ENCODE assay signal across 9 cellular contexts in the genomic region with DNA sequence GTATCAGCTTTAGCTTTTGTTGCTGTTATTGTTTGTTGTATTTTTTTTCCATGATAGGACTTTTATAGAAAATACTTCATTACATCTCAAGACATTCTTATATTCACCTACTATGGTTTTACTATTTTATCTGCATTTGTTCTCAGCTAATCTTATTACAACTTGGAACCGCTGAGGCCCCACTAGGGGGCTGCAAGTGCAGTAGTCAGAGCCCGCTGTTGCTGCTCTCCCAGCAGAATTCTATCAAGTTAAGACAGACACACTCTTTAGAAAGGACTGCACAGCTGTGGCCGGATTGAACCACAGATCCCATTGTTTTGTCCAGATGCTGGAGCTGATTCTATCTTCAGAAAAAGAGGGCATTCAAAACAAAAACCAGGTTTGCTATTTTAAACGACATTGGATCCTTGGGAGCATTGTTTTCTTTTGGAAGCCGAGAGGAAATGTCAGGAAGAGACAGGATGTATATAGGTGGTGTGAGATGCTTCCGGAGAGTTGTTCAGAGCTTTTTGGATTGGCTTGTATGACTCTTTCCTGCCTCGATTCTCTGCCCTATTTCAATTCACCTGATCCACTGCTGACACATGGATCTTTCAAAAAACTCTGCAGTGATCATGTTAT.
DNase-seq lines count a peak whose midpoint lies in the region; ATAC-seq and TF ChIP-seq lines count a peak whose summit lies in the region.
"Had no signal": no experiment of that assay in that cellular context is flagged by ENCODE, and none has a peak within 500 bp of the region (broad histone marks: within the 10 kb centered on the region; RNA-seq: fewer than 3 reads in every experiment).

No MANE protein-coding gene starts in this region.

- H3K4me1 ChIP-seq in endodermal cell (ENCODE audit: control insufficient read depth, insufficient read depth, low read length): peaks cover 3% of the 10 kb centered on the region
- no peaks in the 10 kb centered on the region for H3K4me1 ChIP-seq in Peyer's patch
- no peaks in the 10 kb centered on the region for H3K4me1 ChIP-seq in PC-9 (replicated peaks; ENCODE audit: insufficient read depth)

- H2AFZ ChIP-seq in PC-9: no peak overlapping the region

- H3K9me3 Mint-ChIP-seq in endodermal cell: peaks cover 16% of the 10 kb centered on the region

- no peak for TF ChIP-seq POLR2A in Peyer's patch (IDR thresholded peaks at IDR 0.05)

- H3K79me2 ChIP-seq in PC-9 (ENCODE audit: low read depth): no peaks in the 10 kb centered on the region

- no peaks in the 10 kb centered on the region for H3K27me3 Mint-ChIP-seq in endodermal cell (ENCODE audit: insufficient read depth)

- H3K4me3 ChIP-seq in endodermal cell (ENCODE audit: low read length) (no peak overlapping the region), Peyer's patch (no peak overlapping the region), PC-9 (no peak overlapping the region)

- POLR2A ChIA-PET in PC-9 (lab: Charles Lee; ENCODE audit: unreplicated experiment): no interaction called here

- no peaks in the 10 kb centered on the region for H3F3A ChIP-seq in PC-9 (ENCODE audit: insufficient read depth, low read depth)

- H3K27me3 ChIP-seq in endodermal cell (ENCODE audit: control insufficient read depth, insufficient read depth, low read length, poor library complexity, severe bottlenecking) (no peaks in the 10 kb centered on the region), Peyer's patch (no peaks in the 10 kb centered on the region), PC-9 (ENCODE audit: insufficient read depth, low read depth) (0 out of 2 replicates have a peak, but pooled peaks cover 3% of the 10 kb centered on the region)

- intact Hi-C loops in PC-9 (cut with micrococcal nuclease; ENCODE audit: unreplicated experiment): no loop called here

- H3K9me3 ChIP-seq in endodermal cell (ENCODE audit: control insufficient read depth, low read length) (peaks cover 7% of the 10 kb centered on the region), Peyer's patch (no peaks in the 10 kb centered on the region), PC-9 (ENCODE audit: insufficient read depth, low read depth) (no peaks in the 10 kb centered on the region)

- no peak for ATAC-seq in GM21360 (IDR thresholded peaks at IDR 0.05; ENCODE audit: unreplicated experiment)

- H3K4me3 Mint-ChIP-seq in endodermal cell: no peak overlapping the region
- H3K4me3 Mint-ChIP-seq: activated naive CD8-positive, alpha-beta T cell had no signal

- WGBS in endodermal cell (ENCODE audit: insufficient coverage in 1 of 2, insufficient read length in 1 of 2), 2 experiments: 46 to 60% methylated on average over 6 to 7 of the region's 7 CpGs

- H3K27ac ChIP-seq in endodermal cell (ENCODE audit: low read depth, low read length): no peak overlapping the region
- no peak overlapping the region for H3K27ac ChIP-seq in Peyer's patch
- H3K27ac ChIP-seq in PC-9: no peak overlapping the region

- no TSS peak for BruUV-seq in PC-9 (replicated peaks; lab: Mats Ljungman, UMichigan)

- H3K9ac ChIP-seq in endodermal cell (ENCODE audit: extremely low read depth, low read length, poor library complexity, severe bottlenecking): no peak overlapping the region

- no peaks in the 10 kb centered on the region for H3K36me3 Mint-ChIP-seq in endodermal cell (ENCODE audit: low read depth)
- H3K36me3 Mint-ChIP-seq: activated naive CD8-positive, alpha-beta T cell had no signal

- CTCF ChIA-PET in PC-9 (lab: Charles Lee): no interaction called here

- peak; percentile 10 for TF ChIP-seq CTCF in GM12873 (IDR thresholded peaks at IDR 0.05; ENCODE audit: insufficient read depth, low read depth, low read length, missing control alignments)
- peak; percentile 83 for TF ChIP-seq CTCF in endodermal cell (conservative IDR thresholded peaks at IDR 0.05)
- peak in 1 of 6 experiments; percentile 6 for TF ChIP-seq CTCF in Peyer's patch (IDR thresholded peaks at IDR 0.05)
- no peak for TF ChIP-seq CTCF in PC-9 (conservative IDR thresholded peaks at IDR 0.05)

- H3K36me3 ChIP-seq in endodermal cell (ENCODE audit: control insufficient read depth, insufficient read depth, low read length) (no peaks in the 10 kb centered on the region), Peyer's patch (no peaks in the 10 kb centered on the region), PC-9 (ENCODE audit: low read depth) (no peaks in the 10 kb centered on the region)

- no peaks in the 10 kb centered on the region for H4K20me1 ChIP-seq in PC-9 (ENCODE audit: insufficient read depth)

- H3K4me1 Mint-ChIP-seq in endodermal cell: peaks cover 2% of the 10 kb centered on the region

- no peak overlapping the region for H3K4me2 ChIP-seq in PC-9

- no peaks in the 10 kb centered on the region for H3K9me2 ChIP-seq in PC-9 (ENCODE audit: insufficient read depth)

- DNase-seq in NCI-H526 treated with DMSO at 0.1 percent for 48 hours (lab: John Stamatoyannopoulos, UW) (peak; percentile 3), endodermal cell (peak; percentile 74), non-pigmented ciliary epithelial cell (ENCODE audit: low read depth) (peak; percentile 6), Peyer's patch (no peak), PC-9 (no peak)
- no peak for DNase-seq in stimulated activated CD8-positive, alpha-beta memory T cell treated with anti-CD3 and anti-CD28 coated beads, Interleukin-4, amount 100 ng/mL, for 48 hours

- no peak overlapping the region for H3K27ac Mint-ChIP-seq in endodermal cell
- H3K27ac Mint-ChIP-seq: activated naive CD8-positive, alpha-beta T cell had no signal

Comparison
In these comparisons a context has a peak if more than half of its experiments do, and no peak if none do; other contexts are left out.
1. DNase-seq: peak in NCI-H526 treated with DMSO at 0.1 percent for 48 hours (single experiment), endodermal cell (single experiment) and non-pigmented ciliary epithelial cell (single experiment); none in Peyer's patch (0 of 3), stimulated activated CD8-positive, alpha-beta memory T cell treated with anti-CD3 and anti-CD28 coated beads, Interleukin-4, amount 100 ng/mL, for 48 hours (single experiment) and PC-9 (0 of 2).